9 cellular contexts compared by ENCODE assay signal in the genomic region with DNA sequence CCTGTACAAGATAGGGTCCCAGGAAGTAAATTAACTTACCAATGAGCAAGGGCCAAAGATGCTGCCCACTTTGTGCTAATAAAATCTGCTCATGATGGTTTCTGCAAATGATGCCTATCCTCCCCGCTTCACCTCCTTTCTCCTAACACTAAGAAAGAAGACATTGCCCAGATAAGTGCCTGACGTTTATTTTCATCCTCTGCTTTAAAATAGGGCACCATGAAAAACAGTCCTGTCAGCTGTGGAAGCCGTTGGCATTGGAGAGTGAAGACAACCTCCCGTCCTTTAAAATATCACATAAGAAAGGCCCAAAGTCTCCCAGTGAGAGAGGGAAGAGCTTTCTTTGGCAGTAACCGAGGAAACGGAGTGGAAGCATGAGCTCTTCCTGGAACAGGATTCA. TPM values are rescaled to one million over a fixed set of nuclear protein-coding genes. Genes with fewer than 3 reads are reported as not detected.
"Had no signal": no experiment of that assay in that cellular context is flagged by ENCODE, and none has a peak within 500 bp of the region (broad histone marks: within the 10 kb centered on the region; RNA-seq: fewer than 3 reads in every experiment).

No MANE protein-coding gene starts in this region.

- H3K36me3 Mint-ChIP-seq: IgD-negative memory B cell had no signal

- H3K4me1 Mint-ChIP-seq: GM23338, IgD-negative memory B cell had no signal

- H2AFZ ChIP-seq: GM23338 had no signal

- DNase-seq: H9, HCEC 1CT, KG1 had no signal

- ATAC-seq: GM23338, HepG2 had no signal

- H3K4me3 ChIP-seq: GM23338 had no signal

- H3K27ac Mint-ChIP-seq: GM23338 had no signal

- H3K4me2 ChIP-seq: GM23338 had no signal

- H3K27ac ChIP-seq: HL-60 had no signal

- FAIRE-seq: H1, H54, HepG2 had no signal

- H3K9me3 Mint-ChIP-seq: GM23338, H9, IgD-negative memory B cell had no signal

- H3K4me3 Mint-ChIP-seq: GM23338, H9, IgD-negative memory B cell had no signal

RNA-seq across cellular contexts. Expression of a gene that starts 1.7 kb away (rescaled TPM):
- total RNA-seq: GM23338, HepG2 had no signal
- polyA plus RNA-seq: H1, HepG2, IgD-negative memory B cell had no signal
